16 cellular contexts compared by ENCODE assay signal in genomic region chr7:155907450-155908177, GRCh38.
"Had no signal": no experiment of that assay in that cellular context is flagged by ENCODE, and none has a peak within 500 bp of the region (broad histone marks: within the 10 kb centered on the region; RNA-seq: fewer than 3 reads in every experiment).

No MANE protein-coding gene starts in this region.

- H3K4me3 ChIP-seq: colonic mucosa, dorsolateral prefrontal cortex, esophagus muscularis mucosa, gastrocnemius medialis, neural progenitor cell, prostate gland, right atrium auricular region, upper lobe of left lung had no signal

- H2AFZ ChIP-seq: neural progenitor cell had no signal

- H3K9me3 ChIP-seq: colonic mucosa, gastrocnemius medialis, prostate gland had no signal

- H3K4me1 ChIP-seq: colonic mucosa, gastrocnemius medialis, neural progenitor cell, prostate gland, right atrium auricular region had no signal

- H3K27me3 ChIP-seq: colonic mucosa, esophagus muscularis mucosa, gastrocnemius medialis, neural progenitor cell, right atrium auricular region, upper lobe of left lung had no signal

- H3K27ac ChIP-seq: colonic mucosa, dorsolateral prefrontal cortex, esophagus muscularis mucosa, gastrocnemius medialis, neural progenitor cell, prostate gland, right atrium auricular region had no signal

- ATAC-seq: effector memory CD8-positive, alpha-beta T cell; gastrocnemius medialis; naive thymus-derived CD8-positive, alpha-beta T cell had no signal

- DNase-seq: activated CD8-positive, alpha-beta memory T cell treated with anti-CD3 and anti-CD28 coated beads, Interleukin-2, amount 50 U/mL, for 4 hours; activated naive CD4-positive, alpha-beta T cell; activated T-cell treated with anti-CD3 and anti-CD28 coated beads, Interleukin-2, amount 50 U/mL, for 24 hours; colonic mucosa; dorsolateral prefrontal cortex; effector memory CD8-positive, alpha-beta T cell; gastrocnemius medialis; hypothalamus; naive thymus-derived CD8-positive, alpha-beta T cell; stimulated activated CD4-positive, alpha-beta T cell treated with anti-CD3 and anti-CD28 coated beads, Interleukin-4, amount 100 ng/mL, for 24 hours; stimulated activated naive CD4-positive, alpha-beta T cell treated with Interleukin-2 at 50 U/mL for 16 hours; upper lobe of left lung had no signal

- H3K4me2 ChIP-seq: neural progenitor cell had no signal

- H3K36me3 ChIP-seq: colonic mucosa, esophagus muscularis mucosa, gastrocnemius medialis, neural progenitor cell, prostate gland, right atrium auricular region, upper lobe of left lung had no signal
